ENCODE assay signal across 8 cellular contexts in the genomic region with DNA sequence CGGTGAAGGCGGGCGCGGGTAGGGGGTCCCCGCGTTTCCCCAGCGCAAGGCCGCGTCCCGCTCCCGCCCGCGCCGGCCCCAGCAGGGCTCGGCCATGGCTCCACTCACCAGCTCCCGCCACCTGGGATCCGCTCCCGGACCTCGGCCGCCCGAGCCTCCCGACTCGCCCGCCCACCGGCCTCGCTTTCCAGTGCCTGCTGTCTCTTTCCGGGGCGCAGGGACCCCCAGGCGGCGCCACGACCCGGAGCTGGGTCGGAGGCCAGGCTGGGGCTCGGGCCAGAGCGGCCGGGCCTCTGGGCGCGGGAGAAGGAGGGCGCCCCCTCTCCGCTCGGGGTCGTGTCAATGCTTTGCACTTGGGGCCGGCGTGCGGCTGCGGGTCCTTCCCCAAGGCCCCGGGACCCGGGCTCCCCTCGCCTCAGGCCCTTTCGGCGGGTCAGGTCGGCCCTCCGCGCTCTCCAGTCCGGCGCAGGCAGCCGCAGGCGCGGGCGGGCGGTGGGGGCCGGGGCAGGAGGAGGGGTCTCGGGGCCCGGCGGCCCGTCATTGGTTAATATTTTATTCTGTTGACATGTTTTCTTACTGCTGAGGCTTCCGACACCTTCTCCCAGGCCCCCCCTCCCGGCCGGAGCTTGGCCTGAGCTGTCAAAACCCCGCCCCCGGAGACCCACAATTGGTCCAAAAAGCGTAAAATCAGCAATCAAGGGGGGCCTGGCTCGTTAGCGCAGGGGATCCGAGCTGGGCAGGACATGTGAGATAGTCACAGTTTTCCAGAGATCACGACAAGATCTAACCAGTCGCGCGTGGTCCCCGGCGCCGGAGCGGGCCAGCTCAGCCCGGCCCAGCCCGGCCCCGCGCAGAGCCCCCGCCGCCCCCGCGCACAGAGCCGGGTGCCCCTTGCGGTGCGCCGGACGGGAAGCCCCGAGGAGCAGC. TPM values are rescaled to one million over a fixed set of nuclear protein-coding genes. Genes with fewer than 3 reads are reported as not detected.
DNase-seq lines count a peak whose midpoint lies in the region; ATAC-seq lines count a peak whose summit lies in the region.

A gene (plus strand): TSS at position 713 of the 927 bp plus-strand sequence. CDS start 334 bp downstream, outside the sequence.

- WGBS in aorta, 2 donors: 1% methylated on average over 89 to 97 of the region's 97 CpGs

- H3K27me3 Mint-ChIP-seq in activated CD8-positive, alpha-beta memory T cell treated with anti-CD3 and anti-CD28 coated beads, Interleukin-2, amount 10 ng/mL, durations not matched to agents 7 days and 5 days: peaks cover 75% of the 10 kb centered on the region

- H3K9me3 ChIP-seq in SK-N-MC (ENCODE audit: low read depth, low read length) (no peaks in the 10 kb centered on the region), muscle layer of colon (ENCODE audit: low read length) (peaks cover 4% of the 10 kb centered on the region), aorta (ENCODE audit: control insufficient read depth, low read length) (no peaks in the 10 kb centered on the region)

- H3K4me3 Mint-ChIP-seq in activated CD8-positive, alpha-beta memory T cell treated with anti-CD3 and anti-CD28 coated beads, Interleukin-2, amount 10 ng/mL, durations not matched to agents 7 days and 5 days: peak within 1 kb of the TSS; percentile 62

- H3K36me3 ChIP-seq in SK-N-MC (ENCODE audit: insufficient read depth, low read length) (no peaks in the 10 kb centered on the region), muscle layer of colon (ENCODE audit: insufficient read depth, low read length) (no peaks in the 10 kb centered on the region), aorta (ENCODE audit: control insufficient read depth in 1 of 2, insufficient read depth in 2 of 2, low read length in 1 of 2) (no peaks in the 10 kb centered on the region)

- H3K4me1 Mint-ChIP-seq in activated CD8-positive, alpha-beta memory T cell treated with anti-CD3 and anti-CD28 coated beads, Interleukin-2, amount 10 ng/mL, durations not matched to agents 7 days and 5 days: peaks cover 30% of the 10 kb centered on the region

- H3K9ac ChIP-seq in SK-N-MC (ENCODE audit: insufficient read length): no peak within 1 kb of the TSS
- no peak within 1 kb of the TSS for H3K9ac ChIP-seq in muscle layer of colon (ENCODE audit: low read length)

- H3K9me3 Mint-ChIP-seq in activated CD8-positive, alpha-beta memory T cell treated with anti-CD3 and anti-CD28 coated beads, Interleukin-2, amount 10 ng/mL, durations not matched to agents 7 days and 5 days (ENCODE audit: low read depth): no peaks in the 10 kb centered on the region

- peaks cover 27% of the 10 kb centered on the region for H3K4me1 ChIP-seq in muscle layer of colon (ENCODE audit: insufficient read depth, low read length)
- H3K4me1 ChIP-seq in aorta (ENCODE audit: control insufficient read depth in 1 of 2, insufficient read depth in 2 of 2, low read length in 2 of 2): no peaks in the 10 kb centered on the region

- ATAC-seq in activated CD8-positive, alpha-beta memory T cell treated with anti-CD3 and anti-CD28 coated beads, Interleukin-2, amount 10 ng/mL, durations not matched to agents 7 days and 5 days: no peak
- ATAC-seq in aorta (ENCODE audit: low FRiP score): peak; percentile 47

- H3K27ac Mint-ChIP-seq in activated CD8-positive, alpha-beta memory T cell treated with anti-CD3 and anti-CD28 coated beads, Interleukin-2, amount 10 ng/mL, durations not matched to agents 7 days and 5 days: peak within 1 kb of the TSS; percentile 68

- no peaks in the 10 kb centered on the region for H3K36me3 Mint-ChIP-seq in activated CD8-positive, alpha-beta memory T cell treated with anti-CD3 and anti-CD28 coated beads, Interleukin-2, amount 10 ng/mL, durations not matched to agents 7 days and 5 days

- H3K27me3 ChIP-seq in muscle layer of colon (ENCODE audit: control insufficient read depth in 1 of 2, insufficient read depth in 2 of 2, low read length in 2 of 2) (peaks cover 55 to 85% of the 10 kb centered on the region in 2 donors), aorta (ENCODE audit: control insufficient read depth in 1 of 2, insufficient read depth in 2 of 2, low read length in 1 of 2) (no peaks in the 10 kb centered on the region)

- no peak for DNase-seq in activated CD8-positive, alpha-beta memory T cell treated with anti-CD3 and anti-CD28 coated beads, Interleukin-2, amount 10 ng/mL, durations not matched to agents 7 days and 5 days
- DNase-seq in activated CD8-positive, alpha-beta memory T cell treated with anti-CD3 and anti-CD28 coated beads for 24 hours: no peak
- no peak for DNase-seq in SK-N-MC (ENCODE audit: low read depth, low spot score)
- peak; percentile 100 for DNase-seq in epidermal melanocyte (ENCODE audit: insufficient read length, low spot score)
- DNase-seq in aorta: peak; percentile 92 to 93
- no peak for DNase-seq in NCI-H1436 treated with DMSO at 0.1 percent for 48 hours (lab: John Stamatoyannopoulos, UW)
- DNase-seq in AML-193 (lab: John Stamatoyannopoulos, UW): no peak

- intact Hi-C loops in aorta (cut with DNase I): loop anchor here (5.0 to 10.0 kb wide), 9 partner anchors 87 to 675 kb away; no protein-coding TSS in a partner anchor

- CTCF ChIA-PET in activated CD8-positive, alpha-beta memory T cell treated with anti-CD3 and anti-CD28 coated beads, Interleukin-2, amount 10 ng/mL, durations not matched to agents 7 days and 5 days (lab: Charles Lee): interaction anchor here (1.0 to 2.9 kb wide), 6 partner anchors 8 to 427 kb away, joined by 3 to 10 read pairs (median 4); no protein-coding TSS in a partner anchor

- H3K4me3 ChIP-seq in SK-N-MC (peak within 1 kb of the TSS; percentile 79), muscle layer of colon (ENCODE audit: low read depth in 1 of 2, low read length in 2 of 2) (peak within 1 kb of the TSS; percentile 23 to 45), aorta (ENCODE audit: low read length in 2 of 2) (peak within 1 kb of the TSS; percentile 86 to 87)

- no peak within 1 kb of the TSS for H3K27ac ChIP-seq in SK-N-MC
- H3K27ac ChIP-seq in muscle layer of colon (ENCODE audit: low read depth, low read length): no peak within 1 kb of the TSS
- peak within 1 kb of the TSS; percentile 60 to 68 for H3K27ac ChIP-seq in aorta (ENCODE audit: low read depth in 1 of 2, low read length in 2 of 2)

RNA-seq across cellular contexts. Expression of the gene that starts here (rescaled TPM):
- not detected for total RNA-seq in activated CD8-positive, alpha-beta memory T cell treated with anti-CD3 and anti-CD28 coated beads, Interleukin-2, amount 10 ng/mL, durations not matched to agents 7 days and 5 days
- total RNA-seq in aorta: 10 to 100 TPM; 28.9 to 42.6 TPM
- 100 to 1,000 TPM in 1 of 2 donors, 10 to 100 TPM in 1; 11.5 to 116 TPM for polyA plus RNA-seq in aorta

Comparison
In these comparisons a context has a peak if more than half of its experiments do, and no peak if none do; other contexts are left out.
1. RNA of the gene that starts here (total RNA-seq): 28.9 to 42.6 TPM in aorta; not detected in activated CD8-positive, alpha-beta memory T cell treated with anti-CD3 and anti-CD28 coated beads, Interleukin-2, amount 10 ng/mL, durations not matched to agents 7 days and 5 days; every median in the first group is over 10 times any median in the second.
2. DNase-seq: peak in epidermal melanocyte (single experiment) and aorta (2 of 2); none in activated CD8-positive, alpha-beta memory T cell treated with anti-CD3 and anti-CD28 coated beads, Interleukin-2, amount 10 ng/mL, durations not matched to agents 7 days and 5 days (single experiment), activated CD8-positive, alpha-beta memory T cell treated with anti-CD3 and anti-CD28 coated beads for 24 hours (single experiment), SK-N-MC (single experiment), NCI-H1436 treated with DMSO at 0.1 percent for 48 hours (single experiment) and AML-193 (0 of 2).
3. H3K27ac ChIP-seq: peak in aorta (2 of 2); none in SK-N-MC (single experiment) and muscle layer of colon (single experiment).
4. H3K4me3 ChIP-seq: peak in every context shown above with its lines; median percentile 86 in aorta; 79 in SK-N-MC; 34 in muscle layer of colon.